10 cellular contexts compared by ENCODE assay signal in genomic region chr6:23457321-23457720, GRCh38.
"Had no signal": no experiment of that assay in that cellular context is flagged by ENCODE, and none has a peak within 500 bp of the region (broad histone marks: within the 10 kb centered on the region; RNA-seq: fewer than 3 reads in every experiment).

No MANE protein-coding gene starts in this region.

- ATAC-seq: HCT116, HepG2 had no signal

- DNase-seq: GM23248, GOT3, H7, HFFc6, KBM-7 had no signal

- H3K27ac ChIP-seq: GM23248, HL-60 had no signal

- H3K4me3 Mint-ChIP-seq: HFFc6, IgD-negative memory B cell had no signal

- H3K27ac Mint-ChIP-seq: HFFc6, IgD-negative memory B cell had no signal

- H3K4me1 ChIP-seq: HAP-1 had no signal

- H2AFZ ChIP-seq: GM23248 had no signal

- H3K27me3 Mint-ChIP-seq: IgD-negative memory B cell had no signal

- H3K36me3 ChIP-seq: HAP-1 had no signal

- H3K9ac ChIP-seq: GM23248 had no signal

- H3K4me3 ChIP-seq: GM23248, HAP-1 had no signal

- H3K4me1 Mint-ChIP-seq: IgD-negative memory B cell had no signal

- H3K36me3 Mint-ChIP-seq: IgD-negative memory B cell had no signal

- H3K9me3 ChIP-seq: HAP-1 had no signal
